ENCODE assay signal across 19 cellular contexts in the genomic region with DNA sequence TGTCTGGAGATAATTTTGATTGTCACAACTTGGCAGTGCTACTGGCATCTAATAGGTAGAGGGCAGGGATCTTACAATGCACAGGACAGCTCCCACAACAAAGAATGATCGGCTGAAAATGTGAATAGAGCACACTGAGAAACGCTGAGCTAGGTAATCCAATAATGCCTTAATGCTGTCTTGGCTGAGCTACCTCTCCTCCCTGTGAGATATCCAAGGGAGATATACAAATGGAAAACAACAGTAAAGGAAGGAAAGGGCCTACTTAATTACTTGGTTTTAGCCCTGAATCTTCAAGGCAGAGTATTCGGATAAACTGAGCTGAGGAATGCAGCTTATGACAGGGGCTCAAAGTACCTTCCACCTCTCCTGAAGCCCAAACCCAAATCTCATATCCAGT. TPM values are rescaled to one million over a fixed set of nuclear protein-coding genes. Genes with fewer than 3 reads are reported as not detected.
"Had no signal": no experiment of that assay in that cellular context is flagged by ENCODE, and none has a peak within 500 bp of the region (broad histone marks: within the 10 kb centered on the region; RNA-seq: fewer than 3 reads in every experiment).

No MANE protein-coding gene starts in this region.

- H3K27ac ChIP-seq: RWPE1 had no signal

- DNase-seq: IMR-90, Karpas-422, KG1, MM.1S, NCI-H1092 treated with DMSO at 0.1 percent for 48 hours, NCI-H1436, NCI-H187, NCI-H2029, NCI-H2171 treated with DMSO at 0.1 percent for 48 hours, NCI-H345, NCI-H446 treated with DMSO at 0.1 percent for 48 hours, NCI-H510A treated with DMSO at 0.1 percent for 48 hours, NCI-H526, SHP77 had no signal

- ATAC-seq: HepG2 had no signal

RNA-seq across cellular contexts. Expression of a gene that starts 2.9 kb away (rescaled TPM):
- total RNA-seq: HepG2; HT1080; IMR-90; M059J; T-helper 1 cell treated with Interleukin-12 subunit alpha and Interleukin-12 subunit beta and Interleukin-4 antibody, amounts not matched to agents 30 ng/mL and 1 ng/mL, for 36 hours had no signal
- polyA plus RNA-seq: HepG2, IMR-90 had no signal
